ENCODE assay signal across 8 cellular contexts in genomic region chr17:81927653-81928496, GRCh38. TPM values are rescaled to one million over a fixed set of nuclear protein-coding genes. Genes with fewer than 3 reads are reported as not detected.
A peak's percentile ranks its signal among the peaks of the same experiment; 100 is the strongest.
DNase-seq lines count a peak whose midpoint lies in the region; FAIRE-seq and TF ChIP-seq lines count a peak whose summit lies in the region.

MAFG (minus strand) TSS chr17:81927735; CDS start chr17:81923185, 4,550 bp downstream.

- peaks cover 47 to 56% (median 53%) of the 10 kb centered on the region in 4 donors for H3K4me1 ChIP-seq in stomach

- no peaks in the 10 kb centered on the region for H3F3A ChIP-seq in neural cell (ENCODE audit: insufficient read depth, low read length, poor library complexity, severe bottlenecking)

- peak within 1 kb of the TSS; percentile 73 for H3K4me2 ChIP-seq in neural cell (ENCODE audit: low read length)

- no peak within 1 kb of the TSS for H2AFZ ChIP-seq in neural cell (ENCODE audit: low read depth, low read length)

- no peak for FAIRE-seq in H54 (lab: Jason Lieb, UNC)

- H3K36me3 ChIP-seq in MG63 = peaks cover 3% of the 10 kb centered on the region
- no peaks in the 10 kb centered on the region for H3K36me3 ChIP-seq in neural cell (ENCODE audit: insufficient read depth, low read length)
- H3K36me3 ChIP-seq in stomach = peaks cover under 1 to 1% (median 1%) of the 10 kb centered on the region in 4 donors

- peak; percentile 67 for TF ChIP-seq RAD21 in neural cell (conservative IDR thresholded peaks at IDR 0.05)

- H3K79me2 ChIP-seq in neural cell (replicated peaks; ENCODE audit: insufficient read depth, low read length) = peaks cover 23% of the 10 kb centered on the region

- H3K4me3 ChIP-seq in MG63 = peak within 1 kb of the TSS; percentile 79
- peak within 1 kb of the TSS; percentile 72 for H3K4me3 ChIP-seq in neural cell (ENCODE audit: low read length)
- peak within 1 kb of the TSS; percentile 92 to 98 (median 94) for H3K4me3 ChIP-seq in stomach

- no peak within 1 kb of the TSS for H3K27ac ChIP-seq in neural cell (ENCODE audit: low read length)
- H3K27ac ChIP-seq in stomach = peak within 1 kb of the TSS; percentile 93 to 99 (median 98)

- TF ChIP-seq POLR2A in H54 (IDR thresholded peaks at IDR 0.05; ENCODE audit: low read depth, low read length) (peak; percentile 32; the same call in 1 of the 2 replicates), stomach (IDR thresholded peaks at IDR 0.05) (no peak)

- TF ChIP-seq CTCF in neural cell (IDR thresholded peaks at IDR 0.05; ENCODE audit: poor library complexity, severe bottlenecking) (peak; percentile 94), stomach (IDR thresholded peaks at IDR 0.05) (peak in 1 of 7 experiments; percentile 8)

- no peaks in the 10 kb centered on the region for H3K27me3 ChIP-seq in MG63
- no peaks in the 10 kb centered on the region for H3K27me3 ChIP-seq in neural cell (ENCODE audit: insufficient read depth, low read depth, low read length)
- H3K27me3 ChIP-seq in stomach = peaks cover 0 to 39% (median 6%) of the 10 kb centered on the region in 3 donors

- intact Hi-C loops in stomach (cut with DNase I; ENCODE audit: low total_unique reads) = no loop called here

- H4K20me1 ChIP-seq in neural cell (ENCODE audit: insufficient read depth) = no peaks in the 10 kb centered on the region

- H3K9me3 ChIP-seq in MG63 = no peaks in the 10 kb centered on the region
- H3K9me3 ChIP-seq in neural cell (ENCODE audit: low read length) = no peaks in the 10 kb centered on the region
- H3K9me3 ChIP-seq in stomach = no peaks in the 10 kb centered on the region

- WGBS in stomach, 5 donors = 0 to 2% (median 0%) methylated on average over 5 to 94 of the region's 94 CpGs

- no peak for TF ChIP-seq EP300 in neural cell (conservative IDR thresholded peaks at IDR 0.05; ENCODE audit: poor library complexity, severe bottlenecking)
- TF ChIP-seq EP300 in stomach (IDR thresholded peaks at IDR 0.05) = no peak

- H3K9ac ChIP-seq in neural cell (ENCODE audit: low read length) = peak within 1 kb of the TSS; percentile 68

- peak; percentile 95 for DNase-seq in EL
- peak; percentile 92 for DNase-seq in H54 (ENCODE audit: insufficient read length, low spot score)
- peak; percentile 92 for DNase-seq in MG63
- peak; percentile 95 to 97 for DNase-seq in SHP77 (lab: John Stamatoyannopoulos, UW)
- peak; percentile 80 for DNase-seq in activated effector memory CD4-positive, alpha-beta T cell treated with Interleukin-2 at 50 U/mL for 16 hours
- peak; percentile 93 for DNase-seq in fibroblast of the conjunctiva (ENCODE audit: low read depth)
- DNase-seq in stomach = peak; percentile 94

- no peaks in the 10 kb centered on the region for H3K9me2 ChIP-seq in neural cell (ENCODE audit: insufficient read depth, low read length)

TF ChIP-seq in neural cell, 6 proteins besides CTCF, POLR2A, EP300 and RAD21:
- peak; percentile 83 for TF ChIP-seq POLR2AphosphoS5 (IDR thresholded peaks at IDR 0.05)
- no peak for TF ChIP-seq EZH2 (IDR thresholded peaks at IDR 0.05; ENCODE audit: borderline replicate concordance, insufficient read depth, low read length, poor library complexity, severe bottlenecking)
- TF ChIP-seq SMC3 (conservative IDR thresholded peaks at IDR 0.05; ENCODE audit: poor library complexity) = peak; percentile 73
- peak; percentile 91 for TF ChIP-seq MXI1 (conservative IDR thresholded peaks at IDR 0.05; ENCODE audit: poor library complexity, severe bottlenecking)
- no peak for TF ChIP-seq REST (IDR thresholded peaks at IDR 0.05; ENCODE audit: borderline replicate concordance)
- no peak for TF ChIP-seq TAF1 (IDR thresholded peaks at IDR 0.05; ENCODE audit: low read depth)
TF ChIP-seq in neural cell: peak in this region for 3.

RNA-seq across cellular contexts. Expression of gene MAFG, which starts in this region (rescaled TPM):
- total RNA-seq in MG63 (2014; rRNA removed; shearing (Covaris generic); ENCODE audit: low replicate concordance) = 11.8 and 14.9 TPM in 2 replicates
- polyA plus RNA-seq in neural cell (11.8 and 12.4 TPM in 2 replicates), stomach (1 to 10 TPM; 7.2 to 8.9 (median 8.1) TPM)
- polyA minus RNA-seq in neural cell = 13.5 and 14.4 TPM in 2 replicates
- 10 to 100 TPM in 4 of 5 donors, 1 to 10 TPM in 1; 2.3 to 30.4 (median 20.3) TPM for total RNA-seq in stomach
